In the genomic region with DNA sequence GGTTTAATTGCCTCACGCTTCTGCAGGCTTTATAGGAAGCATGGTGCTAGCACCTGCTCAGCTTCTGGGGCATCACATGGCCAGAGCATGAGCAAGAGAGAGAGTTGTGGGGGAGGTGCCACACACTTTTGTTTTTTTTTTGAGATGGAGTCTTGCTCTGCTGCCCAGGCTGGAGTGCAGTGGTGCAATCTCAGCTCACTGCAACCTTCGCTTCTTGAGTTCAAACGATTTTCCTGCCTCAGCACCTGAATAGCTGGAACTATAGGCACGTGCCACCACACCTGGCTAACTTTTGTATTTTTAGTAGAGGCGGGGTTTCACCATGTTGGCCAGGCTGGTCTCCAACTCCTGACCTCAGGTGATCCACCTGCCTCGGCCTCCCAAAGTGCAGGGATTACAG, we compare ENCODE assay signal across 7 cellular contexts.
A peak's percentile ranks its signal among the peaks of the same experiment; 100 is the strongest.
DNase-seq lines count a peak whose midpoint lies in the region; ATAC-seq and TF ChIP-seq lines count a peak whose summit lies in the region.
"Not testable (repeated sequence)": the region's sequence is repeated elsewhere in the genome, so short reads cannot be mapped to it uniquely, and the experiment has no call there.

No MANE protein-coding gene starts in this region.

- TF ChIP-seq CTCF in CD4-positive, alpha-beta T cell (IDR thresholded peaks at IDR 0.05); natural killer cell (IDR thresholded peaks at IDR 0.05): not testable (repeated sequence)

- CTCF ChIA-PET in CD4-positive, alpha-beta T cell (lab: Charles Lee), result interaction anchor here (0.6 kb wide), 1 partner anchor 24 kb away, joined by 4 read pairs; no protein-coding TSS in a partner anchor
- CTCF ChIA-PET in T-cell (lab: Charles Lee); activated CD4-positive, alpha-beta T cell treated with anti-CD3 and anti-CD28 coated beads, Interleukin-2, amount 10 ng/mL, durations not matched to agents 7 days and 5 days (lab: Charles Lee): not testable (repeated sequence)

- intact Hi-C loops in CD4-positive, alpha-beta T cell (cut with DNase I, micrococcal nuclease), result loop anchor here in 1 of 2 experiments (5.0 kb wide), 1 partner anchor 232 kb away; the partner anchor contains the start of gene HINT1
- intact Hi-C loops in natural killer cell (cut with micrococcal nuclease), result not testable (repeated sequence)

- POLR2A ChIA-PET in CD4-positive, alpha-beta T cell (lab: Charles Lee), result interaction anchor here (0.7 to 0.8 kb wide), 2 partner anchors 16 to 84 kb away, joined by 3 read pairs; no protein-coding TSS in a partner anchor
- POLR2A ChIA-PET in T-cell (lab: Charles Lee), result interaction anchor here in 1 of 2 donors (0.6 kb wide), 1 partner anchor 39 kb away, joined by 3 read pairs; no protein-coding TSS in a partner anchor
- POLR2A ChIA-PET in activated CD4-positive, alpha-beta T cell treated with anti-CD3 and anti-CD28 coated beads, Interleukin-2, amount 10 ng/mL, durations not matched to agents 7 days and 5 days (lab: Charles Lee), result not testable (repeated sequence)

- not testable (repeated sequence) for DNase-seq in CD4-positive, alpha-beta T cell; T-cell; immature natural killer cell; natural killer cell
- peak; percentile 5 for DNase-seq in activated CD4-positive, alpha-beta T cell treated with anti-CD3 and anti-CD28 coated beads, Interleukin-2, amount 10 ng/mL, durations not matched to agents 7 days and 5 days

- peaks cover 92% of the 10 kb centered on the region for H3K36me3 Mint-ChIP-seq in CD4-positive, alpha-beta T cell (ENCODE audit: low read depth)
- H3K36me3 Mint-ChIP-seq in T-cell (peaks cover 75% of the 10 kb centered on the region), immature natural killer cell (peaks cover 34 to 49% (median 45%) of the 10 kb centered on the region in 3 donors), natural killer cell (peaks cover 27% of the 10 kb centered on the region)
- H3K36me3 Mint-ChIP-seq in activated CD4-positive, alpha-beta T cell treated with anti-CD3 and anti-CD28 coated beads, Interleukin-2, amount 10 ng/mL, durations not matched to agents 7 days and 5 days (ENCODE audit: low read depth), result peaks cover 89% of the 10 kb centered on the region
- H3K36me3 Mint-ChIP-seq in activated T-helper 17 cell treated with anti-CD3 and anti-CD28 coated beads, Interleukin-2, amount 50 U/mL, for 72 hours (ENCODE audit: low read depth), result peaks cover 95% of the 10 kb centered on the region

- H3K27ac ChIP-seq in CD4-positive, alpha-beta T cell (ENCODE audit: low read depth, low read length), result not testable (repeated sequence)
- H3K27ac ChIP-seq in angular gyrus (ENCODE audit: low read depth, low read length), result peak overlapping the region; percentile 33

- H3K9me3 Mint-ChIP-seq in CD4-positive, alpha-beta T cell; activated T-helper 17 cell treated with anti-CD3 and anti-CD28 coated beads, Interleukin-2, amount 50 U/mL, for 72 hours; immature natural killer cell; natural killer cell: not testable (repeated sequence)
- H3K9me3 Mint-ChIP-seq in T-cell, result peaks cover 5 to 18% (median 11%) of the 10 kb centered on the region in 3 donors
- H3K9me3 Mint-ChIP-seq in activated CD4-positive, alpha-beta T cell treated with anti-CD3 and anti-CD28 coated beads, Interleukin-2, amount 10 ng/mL, durations not matched to agents 7 days and 5 days, result peaks cover 20% of the 10 kb centered on the region

- not testable (repeated sequence) for H3K27me3 Mint-ChIP-seq in CD4-positive, alpha-beta T cell; T-cell; activated CD4-positive, alpha-beta T cell treated with anti-CD3 and anti-CD28 coated beads, Interleukin-2, amount 10 ng/mL, durations not matched to agents 7 days and 5 days; activated T-helper 17 cell treated with anti-CD3 and anti-CD28 coated beads, Interleukin-2, amount 50 U/mL, for 72 hours; natural killer cell (ENCODE audit: low read depth in 2 of 2)
- peaks cover 3 to 27% (median 22%) of the 10 kb centered on the region in 3 donors for H3K27me3 Mint-ChIP-seq in immature natural killer cell (ENCODE audit: low read depth in 3 of 3)

- peaks cover 61% of the 10 kb centered on the region for H3K4me1 Mint-ChIP-seq in CD4-positive, alpha-beta T cell (ENCODE audit: low read depth)
- peaks cover 50 to 58% (median 54%) of the 10 kb centered on the region in 3 donors for H3K4me1 Mint-ChIP-seq in T-cell
- H3K4me1 Mint-ChIP-seq in activated CD4-positive, alpha-beta T cell treated with anti-CD3 and anti-CD28 coated beads, Interleukin-2, amount 10 ng/mL, durations not matched to agents 7 days and 5 days, result peaks cover 40% of the 10 kb centered on the region
- peaks cover 33% of the 10 kb centered on the region for H3K4me1 Mint-ChIP-seq in activated T-helper 17 cell treated with anti-CD3 and anti-CD28 coated beads, Interleukin-2, amount 50 U/mL, for 72 hours
- H3K4me1 Mint-ChIP-seq in immature natural killer cell, result peaks cover 13 to 39% of the 10 kb centered on the region in 2 donors
- peaks cover 11 to 22% of the 10 kb centered on the region in 2 donors for H3K4me1 Mint-ChIP-seq in natural killer cell

- not testable (repeated sequence) for H3K27me3 ChIP-seq in CD4-positive, alpha-beta T cell (ENCODE audit: control insufficient read depth, insufficient read depth, low read length)

- not testable (repeated sequence) for ATAC-seq in CD4-positive, alpha-beta T cell (ENCODE audit: poor library complexity); T-cell (replicated peaks in 1 of 4); activated T-helper 17 cell treated with anti-CD3 and anti-CD28 coated beads, Interleukin-2, amount 50 U/mL, for 72 hours (replicated peaks)
- ATAC-seq in natural killer cell, result peak in 1 of 3 donors; percentile 8

- peaks cover 16% of the 10 kb centered on the region for H3K9me3 ChIP-seq in CD4-positive, alpha-beta T cell (ENCODE audit: control insufficient read depth, low read length)

- H3K27ac Mint-ChIP-seq in CD4-positive, alpha-beta T cell, result peak overlapping the region; percentile 97
- H3K27ac Mint-ChIP-seq in T-cell (peak overlapping the region; percentile 70 to 84), immature natural killer cell (peak overlapping the region in 5 of 6 donors; percentile 13 to 67 (median 58)), natural killer cell (peak overlapping the region; percentile 71 to 95)
- peak overlapping the region; percentile 7 for H3K27ac Mint-ChIP-seq in activated CD4-positive, alpha-beta T cell treated with anti-CD3 and anti-CD28 coated beads, Interleukin-2, amount 10 ng/mL, durations not matched to agents 7 days and 5 days
- H3K27ac Mint-ChIP-seq in activated T-helper 17 cell treated with anti-CD3 and anti-CD28 coated beads, Interleukin-2, amount 50 U/mL, for 72 hours, result peak overlapping the region; percentile 81

- peak overlapping the region; percentile 50 for H3K4me3 Mint-ChIP-seq in CD4-positive, alpha-beta T cell
- H3K4me3 Mint-ChIP-seq in T-cell, result peak overlapping the region in 1 of 3 donors; percentile 31
- H3K4me3 Mint-ChIP-seq in activated CD4-positive, alpha-beta T cell treated with anti-CD3 and anti-CD28 coated beads, Interleukin-2, amount 10 ng/mL, durations not matched to agents 7 days and 5 days; immature natural killer cell; natural killer cell: not testable (repeated sequence)
- peak overlapping the region; percentile 25 for H3K4me3 Mint-ChIP-seq in activated T-helper 17 cell treated with anti-CD3 and anti-CD28 coated beads, Interleukin-2, amount 50 U/mL, for 72 hours

Comparison
In these comparisons a context has a peak if more than half of its experiments do, and no peak if none do; other contexts are left out.
1. H3K27ac Mint-ChIP-seq: peak in every context shown above with its lines; median percentile 97 in CD4-positive, alpha-beta T cell; 83 in natural killer cell; 81 in activated T-helper 17 cell treated with anti-CD3 and anti-CD28 coated beads, Interleukin-2, amount 50 U/mL, for 72 hours; 77 in T-cell; 58 in immature natural killer cell; 7 in activated CD4-positive, alpha-beta T cell treated with anti-CD3 and anti-CD28 coated beads, Interleukin-2, amount 10 ng/mL, durations not matched to agents 7 days and 5 days.